30 cellular contexts compared by ENCODE assay signal in the genomic region with DNA sequence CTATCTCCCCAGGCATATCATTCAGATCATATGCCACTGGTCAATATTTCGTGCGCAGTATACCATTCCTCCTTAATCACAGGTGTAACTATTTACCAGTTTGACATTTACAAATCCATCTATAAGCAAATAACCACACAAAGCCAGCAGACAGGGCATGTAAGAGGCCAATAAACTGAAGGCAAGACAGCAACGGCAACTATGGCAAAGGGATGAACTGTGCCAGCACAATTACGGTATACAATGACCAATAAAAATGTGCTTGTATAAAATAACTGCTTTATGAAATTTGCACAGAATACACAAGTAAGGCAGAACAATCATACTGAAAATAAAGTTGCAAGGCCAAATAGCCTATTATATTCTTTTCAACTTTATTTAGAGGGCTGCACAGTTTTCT.
"Had no signal": no experiment of that assay in that cellular context is flagged by ENCODE, and none has a peak within 500 bp of the region (broad histone marks: within the 10 kb centered on the region; RNA-seq: fewer than 3 reads in every experiment).

No MANE protein-coding gene starts in this region.

- H3K4me3 ChIP-seq: adrenal gland, body of pancreas, esophagus muscularis mucosa, gastrocnemius medialis, heart left ventricle had no signal

- DNase-seq: activated CD4-positive, alpha-beta memory T cell treated with anti-CD3 and anti-CD28 coated beads for 36 hours; activated CD4-positive, alpha-beta T cell treated with anti-CD3 and anti-CD28 coated beads for 36 hours; activated CD4-positive, alpha-beta T cell treated with anti-CD3 and anti-CD28 coated beads, Interleukin-2, amount 10 ng/mL, durations not matched to agents 24 days and 14 days; activated CD4-positive, CD25-positive, alpha-beta regulatory T cell; activated CD4-positive, CD25-positive, alpha-beta regulatory T cell treated with anti-CD3 and anti-CD28 coated beads, Interleukin-2, amount 50 U/mL, for 72 hours; activated CD8-positive, alpha-beta memory T cell treated with anti-CD3 and anti-CD28 coated beads, Interleukin-2, amount 10 ng/mL, durations not matched to agents 7 days and 5 days; activated CD8-positive, alpha-beta memory T cell treated with anti-CD3 and anti-CD28 coated beads, Interleukin-2, amount 50 U/mL, for 4 hours; activated CD8-positive, alpha-beta T cell treated with anti-CD3 and anti-CD28 coated beads, Interleukin-2, amount 10 ng/mL, durations not matched to agents 7 days and 5 days; activated effector memory CD4-positive, alpha-beta T cell treated with anti-CD3 and anti-CD28 coated beads, Interleukin-2, amount 50 U/mL, for 16 hours; activated naive CD4-positive, alpha-beta T cell treated with anti-CD3 and anti-CD28 coated beads for 36 hours; activated naive CD8-positive, alpha-beta T cell treated with anti-CD3 and anti-CD28 coated beads for 36 hours; activated naive CD8-positive, alpha-beta T cell treated with anti-CD3 and anti-CD28 coated beads, Interleukin-2, amount 50 U/mL, for 24 hours; activated T-cell treated with anti-CD3 and anti-CD28 coated beads, Interleukin-2, amount 50 U/mL, for 1 hour; activated T-cell treated with anti-CD3 and anti-CD28 coated beads, Interleukin-2, amount 50 U/mL, for 48 hours; adrenal gland; amygdala; aorta; body of pancreas; caudate nucleus; cortex of kidney; dermis blood vessel endothelial cell; effector CD4-positive, alpha-beta T cell; effector memory CD8-positive, alpha-beta T cell; erythroblast; foreskin keratinocyte; gastrocnemius medialis; glutamatergic neuron; heart left ventricle; T1000 had no signal

- H3K27ac ChIP-seq: adrenal gland, body of pancreas, esophagus muscularis mucosa, foreskin keratinocyte, gastrocnemius medialis, heart left ventricle had no signal

- ATAC-seq: activated CD4-positive, alpha-beta T cell treated with anti-CD3 and anti-CD28 coated beads for 36 hours; activated CD8-positive, alpha-beta memory T cell treated with anti-CD3 and anti-CD28 coated beads, Interleukin-2, amount 10 ng/mL, durations not matched to agents 7 days and 5 days; activated CD8-positive, alpha-beta T cell treated with anti-CD3 and anti-CD28 coated beads, Interleukin-2, amount 10 ng/mL, durations not matched to agents 7 days and 5 days; activated naive CD8-positive, alpha-beta T cell treated with anti-CD3 and anti-CD28 coated beads, Interleukin-2, amount 50 U/mL, for 24 hours; body of pancreas; effector memory CD8-positive, alpha-beta T cell; foreskin keratinocyte; gastrocnemius medialis; heart left ventricle had no signal
